ENCODE assay signal across 14 cellular contexts in genomic region chrX:97446298-97446882, GRCh38.
DNase-seq lines count a peak whose midpoint lies in the region; ATAC-seq, FAIRE-seq and TF ChIP-seq lines count a peak whose summit lies in the region.
"Had no signal": no experiment of that assay in that cellular context is flagged by ENCODE, and none has a peak within 500 bp of the region (broad histone marks: within the 10 kb centered on the region; RNA-seq: fewer than 3 reads in every experiment).

No MANE protein-coding gene starts in this region.

- TF ChIP-seq CTCF in A549 (IDR thresholded peaks at IDR 0.05), result no peak; the same call in 2 of the 3 replicates
- TF ChIP-seq CTCF in GM12873 (IDR thresholded peaks at IDR 0.05; ENCODE audit: insufficient read depth, low read depth, low read length, missing control alignments), result peak; percentile 8
- TF ChIP-seq CTCF in RWPE2 (IDR thresholded peaks at IDR 0.05; ENCODE audit: poor library complexity, severe bottlenecking), result peak; percentile 28
- peak; percentile 20 for TF ChIP-seq CTCF in fibroblast of villous mesenchyme (IDR thresholded peaks at IDR 0.05; ENCODE audit: insufficient read depth, low read depth, low read length)

- H3K4me2 ChIP-seq in A549, result 0 out of 3 replicates have a peak overlapping the region, but pooled peaks have one; percentile 29

- H3K27ac ChIP-seq in A549 (no peak overlapping the region), RWPE2 (ENCODE audit: poor library complexity, severe bottlenecking) (no peak overlapping the region)
- H3K27ac ChIP-seq: sigmoid colon had no signal

- POLR2A ChIA-PET in A549 (lab: Yijun Ruan, JAX), result no interaction called here

- DNase-seq in A549 (ENCODE audit: low read depth in 1 of 2, low spot score in 1 of 2), result no peak
- DNase-seq in RWPE2 (ENCODE audit: low spot score), result no peak
- peak; percentile 3 for DNase-seq in fibroblast of villous mesenchyme (ENCODE audit: low read depth)
- no peak for DNase-seq in HK-2 (ENCODE audit: unreplicated experiment)
- no peak for DNase-seq in occipital lobe (lab: John Stamatoyannopoulos, UW)
- DNase-seq in activated CD4-positive, CD25-positive, alpha-beta regulatory T cell treated with anti-CD3 and anti-CD28 coated beads, Interleukin-2, amount 50 U/mL, for 72 hours, result no peak
- DNase-seq: activated CD4-positive, alpha-beta T cell treated with anti-CD3 and anti-CD28 coated beads, Interleukin-2, amount 10 ng/mL, durations not matched to agents 7 days and 5 days; activated gamma-delta T cell treated with Interleukin-2 at 50 U/mL for 16 hours; MV-4-11; NCI-H526 treated with DMSO at 0.1 percent for 48 hours; sigmoid colon; SW 1271 had no signal

- peak; percentile 96 for FAIRE-seq in A549 (lab: Jason Lieb, UNC)

- 0 out of 5 replicates have a peak, but pooled peaks have one; percentile 10 to 15 for TF ChIP-seq RAD21 in A549 (conservative IDR thresholded peaks at IDR 0.05 in 1 of 2, IDR thresholded peaks at IDR 0.05 in 1 of 2)

- TF ChIP-seq EP300 in A549 (IDR thresholded peaks at IDR 0.05), result no peak

- H3K4me3 ChIP-seq in A549 (no peak overlapping the region), RWPE2 (ENCODE audit: severe bottlenecking) (no peak overlapping the region), fibroblast of villous mesenchyme (ENCODE audit: low read depth, low read length) (no peak overlapping the region)
- H3K4me3 ChIP-seq: sigmoid colon had no signal

- CTCF ChIA-PET in A549 (lab: Yijun Ruan, JAX), result interaction anchor here (0.6 kb wide), 1 partner anchor 201 kb away, joined by 3 read pairs; no protein-coding TSS in a partner anchor

- H3K36me3 ChIP-seq in RWPE2 (ENCODE audit: low read depth), result no peaks in the 10 kb centered on the region
- H3K36me3 ChIP-seq: sigmoid colon had no signal

- H3K4me1 ChIP-seq in A549, result peaks cover 11% of the 10 kb centered on the region; the same call in 2 of the 3 replicates
- no peaks in the 10 kb centered on the region for H3K4me1 ChIP-seq in RWPE2 (ENCODE audit: insufficient read depth, poor library complexity, severe bottlenecking)
- H3K4me1 ChIP-seq: sigmoid colon had no signal

- H3K9me3 ChIP-seq in A549 (no peaks in the 10 kb centered on the region), RWPE2 (ENCODE audit: severe bottlenecking) (no peaks in the 10 kb centered on the region)
- H3K9me3 ChIP-seq: sigmoid colon had no signal

- ATAC-seq in A549, result no peak
- ATAC-seq in RWPE2 (ENCODE audit: low read depth), result no peak
- ATAC-seq in GM18861 (IDR thresholded peaks at IDR 0.05; ENCODE audit: unreplicated experiment), result no peak

- WGBS in A549 (ENCODE audit: missing lambda C conversion rate), result 26% methylated on average over 1 of the region's 1 CpG

- TF ChIP-seq POLR2A in A549 (IDR thresholded peaks at IDR 0.05; ENCODE audit: low read length), result no peak

- no peaks in the 10 kb centered on the region for H3K27me3 ChIP-seq in RWPE2 (ENCODE audit: insufficient read depth, poor library complexity, severe bottlenecking)
- H3K27me3 ChIP-seq: sigmoid colon had no signal

TF ChIP-seq in A549, 52 proteins besides CTCF, POLR2A, EP300 and RAD21:
- TF ChIP-seq RNF2 (IDR thresholded peaks at IDR 0.05; ENCODE audit: borderline replicate concordance, low read depth), result no peak
- no peak for TF ChIP-seq CBX8 (IDR thresholded peaks at IDR 0.05)
- no peak for TF ChIP-seq EHF (CRISPR knock-in tag; IDR thresholded peaks at IDR 0.05)
- TF ChIP-seq CHD4 (IDR thresholded peaks at IDR 0.05; ENCODE audit: borderline replicate concordance), result no peak
- TF ChIP-seq, protein P1, sequence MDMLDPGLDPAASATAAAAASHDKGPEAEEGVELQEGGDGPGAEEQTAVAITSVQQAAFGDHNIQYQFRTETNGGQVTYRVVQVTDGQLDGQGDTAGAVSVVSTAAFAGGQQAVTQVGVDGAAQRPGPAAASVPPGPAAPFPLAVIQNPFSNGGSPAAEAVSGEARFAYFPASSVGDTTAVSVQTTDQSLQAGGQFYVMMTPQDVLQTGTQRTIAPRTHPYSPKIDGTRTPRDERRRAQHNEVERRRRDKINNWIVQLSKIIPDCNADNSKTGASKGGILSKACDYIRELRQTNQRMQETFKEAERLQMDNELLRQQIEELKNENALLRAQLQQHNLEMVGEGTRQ (IDR thresholded peaks at IDR 0.05), result no peak
- no peak for TF ChIP-seq TP53 (CRISPR knock-in tag; IDR thresholded peaks at IDR 0.05)
- no peak for TF ChIP-seq BHLHE40 (IDR thresholded peaks at IDR 0.05; ENCODE audit: low read depth, low read length)
- no peak for TF ChIP-seq POLR2AphosphoS2 (conservative IDR thresholded peaks at IDR 0.05; ENCODE audit: low read length)
- TF ChIP-seq ELK1 (IDR thresholded peaks at IDR 0.05; ENCODE audit: low read depth, low read length), result no peak
